ENCODE assay signal across 8 cellular contexts in the genomic region with DNA sequence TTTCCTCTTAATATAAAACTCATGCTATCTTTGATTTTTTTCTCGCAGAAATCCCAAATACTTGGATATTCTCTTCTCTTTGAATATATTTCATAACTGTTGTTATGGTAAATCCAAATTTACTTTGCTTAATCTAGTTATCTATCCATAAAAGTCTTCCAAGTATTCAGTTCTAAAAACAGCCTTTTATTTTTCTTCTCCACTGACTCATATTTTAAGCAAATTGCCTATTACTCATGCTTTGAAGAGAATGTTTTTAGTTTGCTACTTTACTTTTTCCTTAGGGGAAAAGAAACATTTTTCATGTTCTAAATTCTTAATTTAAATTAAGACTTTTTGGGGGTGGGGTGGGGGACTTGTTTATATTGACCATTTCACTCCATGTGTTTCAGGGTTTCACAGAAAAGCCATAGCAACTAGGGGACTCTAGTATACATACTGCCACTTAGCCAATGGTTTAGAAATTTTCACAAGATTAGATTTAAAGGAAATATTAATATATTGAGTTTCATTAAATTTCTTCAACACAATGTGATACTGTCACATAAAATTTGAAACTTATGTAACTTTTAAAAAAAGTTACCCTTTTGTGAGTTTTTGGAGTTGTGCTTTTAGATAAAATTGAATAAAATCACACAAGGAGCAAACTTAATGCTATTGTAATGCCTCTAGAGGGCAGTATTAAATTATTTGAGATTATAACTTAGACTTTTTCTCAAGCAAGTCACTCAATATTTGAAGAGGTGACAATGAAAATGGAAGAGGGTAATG.
DNase-seq lines count a peak whose midpoint lies in the region; ATAC-seq and TF ChIP-seq lines count a peak whose summit lies in the region.

No MANE protein-coding gene starts in this region.

- peak; percentile 20 for TF ChIP-seq CTCF in CD14-positive monocyte (IDR thresholded peaks at IDR 0.05)
- peak; percentile 20 for TF ChIP-seq CTCF in epithelial cell of esophagus (IDR thresholded peaks at IDR 0.05; ENCODE audit: insufficient read depth, low read depth, low read length, missing control alignments)
- TF ChIP-seq CTCF in thoracic aorta (IDR thresholded peaks at IDR 0.05) = peak; percentile 41

- no peak overlapping the region for H3K9ac ChIP-seq in GM23248

- peaks cover 0 to 2% (median 1%) of the 10 kb centered on the region in 3 donors for H3K27me3 Mint-ChIP-seq in CD14-positive monocyte (ENCODE audit: low read depth in 3 of 3)

- no peaks in the 10 kb centered on the region for H3K27me3 ChIP-seq in GM23248 (replicated peaks; ENCODE audit: insufficient read depth)
- no peaks in the 10 kb centered on the region for H3K27me3 ChIP-seq in thoracic aorta (replicated peaks; ENCODE audit: insufficient read depth)

- H3K36me3 ChIP-seq in GM23248 (ENCODE audit: low read depth) (no peaks in the 10 kb centered on the region), thoracic aorta (no peaks in the 10 kb centered on the region)

- no peaks in the 10 kb centered on the region for H3K9me3 Mint-ChIP-seq in CD14-positive monocyte

- peak overlapping the region; percentile 60 for H3K4me2 ChIP-seq in GM23248 (ENCODE audit: unreplicated experiment)

- ATAC-seq in thoracic aorta (ENCODE audit: insufficient number of reproducible peaks, low FRiP score, low read depth) (no peak), HG03139 (IDR thresholded peaks at IDR 0.05; ENCODE audit: unreplicated experiment) (no peak), GM19467 (IDR thresholded peaks at IDR 0.05; ENCODE audit: unreplicated experiment) (no peak)

- H3K9me2 ChIP-seq in GM23248 (ENCODE audit: insufficient read depth) = no peaks in the 10 kb centered on the region

- H3F3A ChIP-seq in GM23248 (ENCODE audit: insufficient read depth) = no peaks in the 10 kb centered on the region

- in situ Hi-C loops in GM23248 (cut with MboI) = no loop called here

- H3K27ac ChIP-seq in GM23248 (no peak overlapping the region), thoracic aorta (no peak overlapping the region)

- H4K20me1 ChIP-seq in GM23248 (ENCODE audit: insufficient read depth) = no peaks in the 10 kb centered on the region

- H3K4me1 Mint-ChIP-seq in CD14-positive monocyte = no peaks in the 10 kb centered on the region

- no peak overlapping the region for H3K4me3 Mint-ChIP-seq in CD14-positive monocyte

- H3K79me2 ChIP-seq in GM23248 (ENCODE audit: insufficient read depth) = no peaks in the 10 kb centered on the region

- H3K4me1 ChIP-seq in GM23248 (ENCODE audit: insufficient read depth) (peaks cover 8% of the 10 kb centered on the region), thoracic aorta (ENCODE audit: control insufficient read depth in 1 of 2, low read depth in 2 of 2) (peaks cover 5 to 21% of the 10 kb centered on the region in 2 donors)

- 0 out of 2 replicates have a peak overlapping the region, but pooled peaks have one; percentile 22 for H3K4me3 ChIP-seq in GM23248
- no peak overlapping the region for H3K4me3 ChIP-seq in epithelial cell of esophagus (ENCODE audit: low read length)
- H3K4me3 ChIP-seq in thoracic aorta = no peak overlapping the region

- no peak overlapping the region for H2AFZ ChIP-seq in GM23248

- DNase-seq in CD14-positive monocyte (ENCODE audit: low spot score) = no peak
- peak; percentile 58 for DNase-seq in GM23248
- DNase-seq in NCI-H748 treated with DMSO at 0.1 percent for 48 hours (lab: John Stamatoyannopoulos, UW) = peak; percentile 74
- peak; percentile 7 for DNase-seq in epithelial cell of esophagus (ENCODE audit: low read depth)
- DNase-seq in thoracic aorta (ENCODE audit: low spot score) = no peak
- no peak for DNase-seq in HuH-7 (ENCODE audit: low spot score)

- no peaks in the 10 kb centered on the region for H3K36me3 Mint-ChIP-seq in CD14-positive monocyte

- 8% methylated on average over 1 of the region's 1 CpG for WGBS in GM23248 (ENCODE audit: low coverage in 1 of 2, low lambda C conversion rate in 2 of 2, missing lambda C conversion rate in 2 of 2), 2 experiments

- H3K9me3 ChIP-seq in GM23248 (ENCODE audit: low read depth) (no peaks in the 10 kb centered on the region), thoracic aorta (no peaks in the 10 kb centered on the region)

- H3K27ac Mint-ChIP-seq in CD14-positive monocyte = no peak overlapping the region

- intact Hi-C loops in CD14-positive monocyte (cut with micrococcal nuclease) = no loop called here

Comparison
In these comparisons a context has a peak if more than half of its experiments do, and no peak if none do; other contexts are left out.
1. DNase-seq: peak in GM23248 (single experiment), NCI-H748 treated with DMSO at 0.1 percent for 48 hours (single experiment) and epithelial cell of esophagus (single experiment); none in CD14-positive monocyte (single experiment), thoracic aorta (single experiment) and HuH-7 (single experiment).
2. Peak in every context shown above with its lines, with median percentiles within 50 percentile points of each other: CTCF ChIP-seq.